ENCODE assay signal across 15 cellular contexts in the genomic region with DNA sequence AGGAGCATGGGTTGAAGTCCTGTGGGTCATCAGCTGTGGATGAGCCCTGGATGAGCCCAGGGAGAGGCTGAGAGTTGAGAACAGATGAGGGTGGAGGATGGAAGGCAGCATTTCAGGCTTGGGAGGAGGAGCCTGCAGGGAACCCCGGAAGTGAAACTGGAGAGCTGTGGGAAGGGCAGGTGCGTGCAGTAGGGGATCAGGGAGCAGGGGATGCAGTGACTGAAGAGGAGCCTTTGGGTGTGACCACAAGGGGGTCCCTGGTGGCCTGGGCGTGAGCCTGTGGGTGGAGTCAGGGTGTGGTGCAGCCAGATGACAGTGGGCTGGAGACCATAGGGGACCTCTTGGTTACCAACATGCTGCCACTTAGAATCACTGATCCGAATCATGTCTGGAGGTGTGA.
DNase-seq lines count a peak whose midpoint lies in the region; TF ChIP-seq lines count a peak whose summit lies in the region.
"Had no signal": no experiment of that assay in that cellular context is flagged by ENCODE, and none has a peak within 500 bp of the region (broad histone marks: within the 10 kb centered on the region; RNA-seq: fewer than 3 reads in every experiment).

No MANE protein-coding gene starts in this region.

- DNase-seq in NCI-H748 (lab: John Stamatoyannopoulos, UW; ENCODE audit: unreplicated experiment), result peak; percentile 47
- DNase-seq in NCI-H748 treated with DMSO at 0.1 percent for 48 hours (lab: John Stamatoyannopoulos, UW), result no peak
- DNase-seq in H7, result peak; percentile 50
- peak; percentile 58 for DNase-seq in spleen
- DNase-seq in RWPE1 (ENCODE audit: low spot score), result no peak
- DNase-seq in hepatic stellate cell (ENCODE audit: low spot score), result no peak
- DNase-seq: H9, MV-4-11, NCI-H187 treated with DMSO at 0.1 percent for 48 hours, NCI-H446 treated with DMSO at 0.1 percent for 48 hours, NCI-H774, T-helper 2 cell had no signal

- TF ChIP-seq CTCF in OCI-LY3 (IDR thresholded peaks at IDR 0.05; ENCODE audit: low read depth, low read length) (no peak), spleen (IDR thresholded peaks at IDR 0.05 in 8 of 11, conservative IDR thresholded peaks at IDR 0.05 in 3 of 11) (no peak), RWPE1 (conservative IDR thresholded peaks at IDR 0.05; ENCODE audit: low read depth) (no peak)

- H3K27ac ChIP-seq in OCI-LY3 (ENCODE audit: low read length), result no peak overlapping the region
- no peak overlapping the region for H3K27ac ChIP-seq in spleen
- H3K27ac ChIP-seq in RWPE1, result no peak overlapping the region
- H3K27ac ChIP-seq: C4-2B, SJSA1 had no signal

- H3K9ac ChIP-seq in OCI-LY3 (ENCODE audit: low read length), result no peak overlapping the region

- H3K36me3 ChIP-seq in H7 (replicated peaks; ENCODE audit: control insufficient read depth, insufficient read depth, low read length) (no peaks in the 10 kb centered on the region), OCI-LY3 (replicated peaks; ENCODE audit: low read depth, low read length) (no peaks in the 10 kb centered on the region), spleen (no peaks in the 10 kb centered on the region)
- H3K36me3 ChIP-seq: SJSA1 had no signal

- H3K4me2 ChIP-seq in OCI-LY3 (ENCODE audit: low read length), result peak overlapping the region; percentile 14

- H3K27me3 ChIP-seq in H7 (ENCODE audit: control insufficient read depth, insufficient read depth, low read length) (no peaks in the 10 kb centered on the region; the same call in 1 of the 2 replicates), OCI-LY3 (ENCODE audit: low read depth, low read length) (peaks cover 8% of the 10 kb centered on the region; the same call in 1 of the 2 replicates), spleen (replicated peaks in 1 of 7) (peaks cover 0 to 36% (median 0%) of the 10 kb centered on the region in 7 donors)

- H4K20me1 ChIP-seq in OCI-LY3 (ENCODE audit: insufficient read depth, low read length), result no peaks in the 10 kb centered on the region

- peaks cover 4% of the 10 kb centered on the region; the same call in 1 of the 2 replicates for H3K4me1 ChIP-seq in OCI-LY3 (ENCODE audit: low read length)
- H3K4me1 ChIP-seq in spleen, result no peaks in the 10 kb centered on the region
- H3K4me1 ChIP-seq: SJSA1 had no signal

- H3K9me3 ChIP-seq in OCI-LY3 (ENCODE audit: insufficient read depth, low read length) (no peaks in the 10 kb centered on the region), spleen (no peaks in the 10 kb centered on the region)
- H3K9me3 ChIP-seq: SJSA1 had no signal

- POLR2A ChIA-PET in RWPE1 (lab: Yijun Ruan, JAX; ENCODE audit: low non-redundant PET), result no interaction called here

- CTCF ChIA-PET in RWPE1 (lab: Yijun Ruan, JAX), result no interaction called here

- 71 to 81% (median 77%) methylated on average over 4 of the region's 4 CpGs for WGBS in spleen, 5 donors

- no peak overlapping the region for H3K4me3 ChIP-seq in H7 (ENCODE audit: insufficient read depth, low read depth, low read length)
- no peak overlapping the region for H3K4me3 ChIP-seq in OCI-LY3 (ENCODE audit: low read length)
- no peak overlapping the region for H3K4me3 ChIP-seq in spleen
- H3K4me3 ChIP-seq: SJSA1 had no signal

- no peak overlapping the region for H2AFZ ChIP-seq in OCI-LY3 (ENCODE audit: low read depth, low read length)

- no peak for TF ChIP-seq POLR2A in spleen (IDR thresholded peaks at IDR 0.05)

- intact Hi-C loops in spleen (cut with DNase I; ENCODE audit: low total_unique reads), result no loop called here

- no peaks in the 10 kb centered on the region for H3K79me2 ChIP-seq in OCI-LY3 (ENCODE audit: low read length)

Comparison
In these comparisons a context has a peak if more than half of its experiments do, and no peak if none do; other contexts are left out.
1. DNase-seq: peak in NCI-H748 (single experiment), H7 (single experiment) and spleen (single experiment); none in NCI-H748 treated with DMSO at 0.1 percent for 48 hours (single experiment), RWPE1 (single experiment) and hepatic stellate cell (single experiment).